Comparison of ENCODE assay signal across 8 cellular contexts in the genomic region with DNA sequence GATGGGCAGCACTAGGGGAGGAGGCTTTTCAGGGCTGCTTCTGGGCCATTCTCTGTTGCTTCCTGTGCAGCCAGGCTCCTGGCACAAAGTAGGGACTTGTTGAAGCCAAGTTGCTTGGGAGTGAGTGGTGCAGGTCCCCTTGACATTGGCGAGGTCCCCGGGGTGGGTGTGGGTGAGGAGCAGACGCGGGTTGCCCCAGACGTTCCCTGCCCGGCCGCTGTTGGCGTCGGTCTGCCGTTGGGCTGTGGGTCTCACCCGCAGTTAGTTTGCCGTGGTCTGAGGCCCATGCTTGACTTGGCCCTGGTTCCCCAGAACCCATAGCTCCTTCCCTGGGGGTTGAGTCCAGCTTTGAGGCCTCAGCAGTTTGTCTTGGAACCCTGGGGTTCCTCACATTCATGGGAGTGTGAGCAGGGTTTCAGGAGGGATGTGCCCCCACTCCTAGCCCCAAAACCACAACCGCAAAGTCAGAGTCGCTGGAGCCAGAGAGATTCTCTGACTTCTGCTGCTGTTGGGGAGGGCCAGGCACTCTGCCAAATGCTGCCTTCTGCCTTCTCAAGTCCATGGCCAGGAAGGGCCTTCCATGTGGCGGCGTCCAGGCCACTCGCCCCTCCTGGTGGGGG.
A peak's percentile ranks its signal among the peaks of the same experiment; 100 is the strongest.
DNase-seq lines count a peak whose midpoint lies in the region; ATAC-seq and TF ChIP-seq lines count a peak whose summit lies in the region.

No MANE protein-coding gene starts in this region.

- peaks cover 0 to 2% (median 2%) of the 10 kb centered on the region in 3 donors for H3K36me3 ChIP-seq in skeletal muscle tissue (ENCODE audit: control insufficient read depth in 3 of 3, insufficient read depth in 3 of 3, low read length in 3 of 3)

- H3K9me3 Mint-ChIP-seq in activated T-cell treated with anti-CD3 and anti-CD28 coated beads, Interleukin-2, amount 50 U/mL, for 72 hours = peaks cover 0 to 4% of the 10 kb centered on the region in 2 donors

- H3K4me1 ChIP-seq in skeletal muscle tissue (ENCODE audit: control insufficient read depth in 3 of 3, insufficient read depth in 3 of 3, low read length in 3 of 3) = peaks cover 84 to 96% (median 90%) of the 10 kb centered on the region in 3 donors

- H3K4me3 ChIP-seq in AG09309 (ENCODE audit: control insufficient read depth, low read depth, low read length) (no peak overlapping the region), skeletal muscle tissue (ENCODE audit: low read length in 3 of 3) (peak overlapping the region; percentile 47 to 65 (median 48))

- peak overlapping the region; percentile 82 for H3K27ac ChIP-seq in skeletal muscle tissue (ENCODE audit: low read depth, low read length)

- no peak overlapping the region for H3K27ac Mint-ChIP-seq in activated T-cell treated with anti-CD3 and anti-CD28 coated beads, Interleukin-2, amount 50 U/mL, for 72 hours

- H3K9ac ChIP-seq in skeletal muscle tissue (ENCODE audit: low read depth in 1 of 3, low read length in 3 of 3) = peak overlapping the region; percentile 55 to 91 (median 69)

- TF ChIP-seq CTCF in AG09309 (IDR thresholded peaks at IDR 0.05; ENCODE audit: control insufficient read depth, insufficient read depth, low read depth, low read length, missing control alignments) = no peak

- peaks cover 7% of the 10 kb centered on the region for H3K27me3 Mint-ChIP-seq in activated T-cell treated with anti-CD3 and anti-CD28 coated beads, Interleukin-2, amount 50 U/mL, for 72 hours (ENCODE audit: low read depth)

- no peaks in the 10 kb centered on the region for H3K27me3 ChIP-seq in skeletal muscle tissue (ENCODE audit: control insufficient read depth in 3 of 3, insufficient read depth in 3 of 3, low read length in 3 of 3)

- H3K4me3 Mint-ChIP-seq in activated T-cell treated with anti-CD3 and anti-CD28 coated beads, Interleukin-2, amount 50 U/mL, for 72 hours = peak overlapping the region; percentile 37 to 59

- peak; percentile 35 to 39 for ATAC-seq in activated T-cell treated with anti-CD3 and anti-CD28 coated beads, Interleukin-2, amount 50 U/mL, for 72 hours (replicated peaks in 1 of 2)
- ATAC-seq in GM18505 (IDR thresholded peaks at IDR 0.05; ENCODE audit: unreplicated experiment) (no peak), GM19452 (IDR thresholded peaks at IDR 0.05; ENCODE audit: unreplicated experiment) (no peak)

- TF ChIP-seq POLR2A in GM18505 (IDR thresholded peaks at IDR 0.05; ENCODE audit: borderline replicate concordance, extremely low read depth, insufficient read depth, insufficient read length) = no peak

- H3K4me1 Mint-ChIP-seq in activated T-cell treated with anti-CD3 and anti-CD28 coated beads, Interleukin-2, amount 50 U/mL, for 72 hours (ENCODE audit: low read depth) = peaks cover 42% of the 10 kb centered on the region

- H3K36me3 Mint-ChIP-seq in activated T-cell treated with anti-CD3 and anti-CD28 coated beads, Interleukin-2, amount 50 U/mL, for 72 hours (ENCODE audit: insufficient read depth in 2 of 2) = peaks cover 0 to 4% of the 10 kb centered on the region in 2 donors

- DNase-seq in AG09309 (ENCODE audit: low read depth) (peak; percentile 79), LHCN-M2 (ENCODE audit: low read depth) (peak; percentile 87), globus pallidus (ENCODE audit: low spot score) (peak; percentile 58), foreskin melanocyte (no peak)
- peak in 1 of 2 donors; percentile 34 for DNase-seq in activated T-cell treated with anti-CD3 and anti-CD28 coated beads, Interleukin-2, amount 50 U/mL, for 72 hours

- H3K9me3 ChIP-seq in skeletal muscle tissue (ENCODE audit: control insufficient read depth in 3 of 3, low read length in 3 of 3) = peaks cover 0 to 6% (median 0%) of the 10 kb centered on the region in 3 donors

Comparison
In these comparisons a context has a peak if more than half of its experiments do, and no peak if none do; other contexts are left out.
1. ATAC-seq: peak in activated T-cell treated with anti-CD3 and anti-CD28 coated beads, Interleukin-2, amount 50 U/mL, for 72 hours (2 of 2); none in GM18505 (single experiment) and GM19452 (single experiment).